In the genomic region with DNA sequence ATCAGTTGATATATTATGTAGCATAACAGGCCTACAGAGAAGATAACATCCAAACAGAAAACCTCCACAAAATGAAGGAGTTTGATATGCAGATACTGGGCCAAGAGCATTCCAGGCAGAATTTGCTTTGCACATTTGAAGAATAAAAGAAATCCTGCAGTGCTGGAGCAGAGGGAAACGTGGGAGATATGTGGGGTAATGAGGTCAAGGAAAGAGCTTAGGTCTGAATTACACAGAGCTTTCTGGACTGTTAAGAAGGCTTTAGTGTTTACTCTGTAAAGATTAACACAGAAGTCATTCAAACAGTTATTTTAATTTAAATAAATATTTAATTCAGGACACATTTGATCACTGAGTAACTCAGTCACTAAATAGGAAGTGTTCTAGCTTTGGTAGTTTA, we compare ENCODE assay signal across 28 cellular contexts.
"Had no signal": no experiment of that assay in that cellular context is flagged by ENCODE, and none has a peak within 500 bp of the region (broad histone marks: within the 10 kb centered on the region; RNA-seq: fewer than 3 reads in every experiment).

No MANE protein-coding gene starts in this region.

- H3K4me1 Mint-ChIP-seq: naive thymus-derived CD4-positive, alpha-beta T cell; natural killer cell; nephron; neural crest cell; stimulated activated memory B cell treated with anti-CD40 and anti-IgM and Interleukin-4, amounts not matched to agents 10 μg/mL and 1 μg/mL and 100 μg/mL, for 72 hours; stimulated activated naive CD8-positive, alpha-beta T cell treated with anti-CD3 and anti-CD28 coated beads, Interleukin-15, amount 100 ng/mL, for 72 hours had no signal

- H3K9me3 ChIP-seq: neutrophil, pancreas, prostate gland, right lobe of liver, sigmoid colon, suprapubic skin, testis, tibial artery, transverse colon, upper lobe of right lung, uterus had no signal

- H3K36me3 ChIP-seq: neutrophil, pancreas, prostate gland, right lobe of liver, sigmoid colon, suprapubic skin, tibial artery, transverse colon, upper lobe of right lung, uterus had no signal

- H3K36me3 Mint-ChIP-seq: naive thymus-derived CD4-positive, alpha-beta T cell; natural killer cell; stimulated activated memory B cell treated with anti-CD40 and anti-IgM and Interleukin-4, amounts not matched to agents 10 μg/mL and 1 μg/mL and 100 μg/mL, for 72 hours; type B pancreatic cell had no signal

- H3K27me3 ChIP-seq: neutrophil, pancreas, right lobe of liver, sigmoid colon, suprapubic skin, testis, tibial artery, transverse colon, upper lobe of right lung, uterus had no signal

- H3K4me1 ChIP-seq: pancreas, prostate gland, right lobe of liver, sigmoid colon, suprapubic skin, testis, tibial artery, transverse colon, upper lobe of right lung, uterus had no signal

- H3K27ac ChIP-seq: neutrophil, pancreas, prostate gland, right lobe of liver, sigmoid colon, suprapubic skin, testis, tibial artery, transverse colon, upper lobe of right lung, uterus had no signal

- H3K27me3 Mint-ChIP-seq: naive thymus-derived CD4-positive, alpha-beta T cell; stimulated activated memory B cell treated with anti-CD40 and anti-IgM and Interleukin-4, amounts not matched to agents 10 μg/mL and 1 μg/mL and 100 μg/mL, for 72 hours; stimulated activated naive CD8-positive, alpha-beta T cell treated with anti-CD3 and anti-CD28 coated beads, Interleukin-15, amount 100 ng/mL, for 72 hours had no signal

- H3K9me3 Mint-ChIP-seq: nephron; stimulated activated memory B cell treated with anti-CD40 and anti-IgM and Interleukin-4, amounts not matched to agents 10 μg/mL and 1 μg/mL and 100 μg/mL, for 72 hours had no signal

- H3K27ac Mint-ChIP-seq: naive thymus-derived CD4-positive, alpha-beta T cell; natural killer cell; stimulated activated memory B cell treated with anti-CD40 and anti-IgM and Interleukin-4, amounts not matched to agents 10 μg/mL and 1 μg/mL and 100 μg/mL, for 72 hours; stimulated activated naive CD8-positive, alpha-beta T cell treated with anti-CD3 and anti-CD28 coated beads, Interleukin-15, amount 100 ng/mL, for 72 hours; type B pancreatic cell had no signal

- DNase-seq: naive thymus-derived CD4-positive, alpha-beta T cell; natural killer cell; nucleus accumbens; pancreas; right cardiac atrium; right lobe of liver; sigmoid colon; small intestine; stimulated activated CD4-positive, alpha-beta T cell treated with anti-CD3 and anti-CD28 coated beads, Interleukin-15, amount 100 ng/mL, for 24 hours; stimulated activated CD4-positive, alpha-beta T cell treated with anti-CD3 and anti-CD28 coated beads, Interleukin-2, amount 100 ng/mL, for 24 hours; stimulated activated CD4-positive, alpha-beta T cell treated with anti-CD3 and anti-CD28 coated beads, Interleukin-2, amount 100 ng/mL, for 48 hours; stimulated activated CD4-positive, alpha-beta T cell treated with anti-CD3 and anti-CD28 coated beads, Interleukin-4, amount 100 ng/mL, for 24 hours; stimulated activated naive CD4-positive, alpha-beta T cell; stimulated activated naive CD8-positive, alpha-beta T cell treated with anti-CD3 and anti-CD28 coated beads, Interleukin-15, amount 100 ng/mL, for 72 hours; stimulated activated naive CD8-positive, alpha-beta T cell treated with anti-CD3 and anti-CD28 coated beads, Interleukin-15, Interleukin-2, amounts not matched to agents 100 U/mL and 50 U/mL, for 24 hours; substantia nigra; testis; tibial artery; transverse colon; upper lobe of right lung; uterus had no signal

- ATAC-seq: naive thymus-derived CD4-positive, alpha-beta T cell; natural killer cell; pancreas; right cardiac atrium; right lobe of liver; stimulated activated memory B cell treated with anti-CD40 and anti-IgM and Interleukin-4, amounts not matched to agents 10 μg/mL and 1 μg/mL and 100 μg/mL, for 72 hours; stimulated activated naive CD8-positive, alpha-beta T cell treated with anti-CD3 and anti-CD28 coated beads, Interleukin-15, amount 100 ng/mL, for 72 hours; stimulated activated naive CD8-positive, alpha-beta T cell treated with anti-CD3 and anti-CD28 coated beads, Interleukin-15, Interleukin-2, amounts not matched to agents 100 U/mL and 50 U/mL, for 24 hours; upper lobe of right lung had no signal

- H3K4me3 Mint-ChIP-seq: naive thymus-derived CD4-positive, alpha-beta T cell; natural killer cell; nephron; neural crest cell; stimulated activated memory B cell treated with anti-CD40 and anti-IgM and Interleukin-4, amounts not matched to agents 10 μg/mL and 1 μg/mL and 100 μg/mL, for 72 hours; stimulated activated naive CD8-positive, alpha-beta T cell treated with anti-CD3 and anti-CD28 coated beads, Interleukin-15, amount 100 ng/mL, for 72 hours; type B pancreatic cell had no signal

- H3K4me3 ChIP-seq: pancreas, prostate gland, right lobe of liver, sigmoid colon, suprapubic skin, testis, tibial artery, transverse colon, upper lobe of right lung, uterus had no signal
